17 cellular contexts compared by ENCODE assay signal in genomic region chr10:50242777-50243176, GRCh38. TPM values are rescaled to one million over a fixed set of nuclear protein-coding genes. Genes with fewer than 3 reads are reported as not detected.
A peak's percentile ranks its signal among the peaks of the same experiment; 100 is the strongest.
DNase-seq lines count a peak whose midpoint lies in the region; ATAC-seq and TF ChIP-seq lines count a peak whose summit lies in the region.
"Had no signal": no experiment of that assay in that cellular context is flagged by ENCODE, and none has a peak within 500 bp of the region (broad histone marks: within the 10 kb centered on the region; RNA-seq: fewer than 3 reads in every experiment).

No MANE protein-coding gene starts in this region.

- H3K4me3 ChIP-seq in GM23248 (no peak overlapping the region), PC-3 (ENCODE audit: low read length) (no peak overlapping the region), endocrine pancreas (ENCODE audit: control insufficient read depth, insufficient read depth, low read length) (peak overlapping the region; percentile 8), tibial artery (no peak overlapping the region)

- H3K36me3 ChIP-seq in GM23248 (ENCODE audit: low read depth) (no peaks in the 10 kb centered on the region), PC-3 (ENCODE audit: low read depth, low read length) (no peaks in the 10 kb centered on the region), endocrine pancreas (ENCODE audit: control insufficient read depth, insufficient read depth, low read length) (no peaks in the 10 kb centered on the region), tibial artery (no peaks in the 10 kb centered on the region)

- H2AFZ ChIP-seq in GM23248 (no peak overlapping the region), PC-3 (ENCODE audit: low read length) (no peak overlapping the region)

- intact Hi-C loops in PC-3 (cut with micrococcal nuclease) (no loop called here), tibial artery (cut with DNase I; ENCODE audit: low total_unique reads) (no loop called here)

- no peaks in the 10 kb centered on the region for H3F3A ChIP-seq in GM23248 (ENCODE audit: insufficient read depth)
- H3F3A ChIP-seq in PC-3 (ENCODE audit: low read length, unreplicated experiment), result no peaks in the 10 kb centered on the region

- POLR2A ChIA-PET in PC-3 (lab: Charles Lee; ENCODE audit: unreplicated experiment), result interaction anchor here (0.6 kb wide), 1 partner anchor 80 kb away, joined by 4 read pairs; no protein-coding TSS in a partner anchor

- no peak for TF ChIP-seq CTCF in PC-3 (conservative IDR thresholded peaks at IDR 0.05; ENCODE audit: low read depth, low read length)
- no peak for TF ChIP-seq CTCF in tibial artery (IDR thresholded peaks at IDR 0.05)

- H3K4me1 ChIP-seq in GM23248 (ENCODE audit: insufficient read depth), result no peaks in the 10 kb centered on the region
- no peaks in the 10 kb centered on the region for H3K4me1 ChIP-seq in PC-3 (ENCODE audit: insufficient read depth, low read length)
- peaks cover 3% of the 10 kb centered on the region for H3K4me1 ChIP-seq in endocrine pancreas (ENCODE audit: control insufficient read depth, insufficient read depth, low read length)
- H3K4me1 ChIP-seq in tibial artery, result no peaks in the 10 kb centered on the region

- H3K27ac ChIP-seq in GM23248 (no peak overlapping the region), PC-3 (ENCODE audit: low read length) (no peak overlapping the region), tibial artery (no peak overlapping the region)
- H3K27ac ChIP-seq: C4-2B had no signal

- no peaks in the 10 kb centered on the region for H3K9me3 ChIP-seq in GM23248 (ENCODE audit: low read depth)
- H3K9me3 ChIP-seq in PC-3 (ENCODE audit: low read length), result no peaks in the 10 kb centered on the region
- no peaks in the 10 kb centered on the region for H3K9me3 ChIP-seq in endocrine pancreas (ENCODE audit: control insufficient read depth, low read length)
- no peaks in the 10 kb centered on the region for H3K9me3 ChIP-seq in tibial artery
- H3K9me3 ChIP-seq: Caco-2 had no signal

- ATAC-seq in PC-3, result peak; percentile 20
- ATAC-seq in HG02642 (IDR thresholded peaks at IDR 0.05; ENCODE audit: poor library complexity, unreplicated experiment), result no peak
- no peak for ATAC-seq in GM18907 (IDR thresholded peaks at IDR 0.05; ENCODE audit: unreplicated experiment)
- ATAC-seq: HCT116, HepG2 had no signal

- CTCF ChIA-PET in PC-3 (lab: Charles Lee), result no interaction called here

- no peaks in the 10 kb centered on the region for H3K9me2 ChIP-seq in GM23248 (ENCODE audit: insufficient read depth)
- no peaks in the 10 kb centered on the region for H3K9me2 ChIP-seq in PC-3 (replicated peaks; ENCODE audit: low read length)

- H3K4me2 ChIP-seq in GM23248 (ENCODE audit: unreplicated experiment) (no peak overlapping the region), PC-3 (ENCODE audit: low read length) (no peak overlapping the region)

- DNase-seq in GM23248, result peak; percentile 16
- DNase-seq in PC-3, result no peak
- DNase-seq in tibial artery, result no peak
- DNase-seq in activated CD4-positive, CD25-positive, alpha-beta regulatory T cell treated with anti-CD3 and anti-CD28 coated beads, Interleukin-2, amount 50 U/mL, for 72 hours, result no peak
- DNase-seq: AML-193; Caco-2; CD4-positive, alpha-beta T cell; GDM1; GOT3; H7; HFFc6 had no signal

- WGBS in GM23248 (ENCODE audit: low coverage in 1 of 2, low lambda C conversion rate in 2 of 2, missing lambda C conversion rate in 2 of 2), 2 experiments, result 77 to 80% methylated on average over 4 of the region's 4 CpGs

- H4K20me1 ChIP-seq in GM23248 (ENCODE audit: insufficient read depth) (no peaks in the 10 kb centered on the region), PC-3 (ENCODE audit: low read length) (no peaks in the 10 kb centered on the region)

- H3K9ac ChIP-seq in GM23248 (no peak overlapping the region), PC-3 (ENCODE audit: low read length) (no peak overlapping the region), endocrine pancreas (ENCODE audit: control insufficient read depth, insufficient read depth, low read length) (no peak overlapping the region)

- no TSS peak for BruUV-seq in PC-3 (replicated peaks; lab: Mats Ljungman, UMichigan)

- H3K79me2 ChIP-seq in GM23248 (ENCODE audit: insufficient read depth) (no peaks in the 10 kb centered on the region), PC-3 (ENCODE audit: low read length) (no peaks in the 10 kb centered on the region)

- in situ Hi-C loops in GM23248 (cut with MboI), result no loop called here

- H3K27me3 ChIP-seq in GM23248 (replicated peaks; ENCODE audit: insufficient read depth) (peaks cover 16% of the 10 kb centered on the region), PC-3 (ENCODE audit: low read length) (peaks cover 18% of the 10 kb centered on the region), endocrine pancreas (ENCODE audit: control insufficient read depth, insufficient read depth, low read length) (no peaks in the 10 kb centered on the region), tibial artery (no peaks in the 10 kb centered on the region)

RNA-seq across cellular contexts. Expression of gene ASAH2, which starts 8.5 kb away (rescaled TPM):
- 3.5 TPM in 1 of 2 replicates, not detected in the other for total RNA-seq in GM23248 (2014; rRNA removed; shearing (Covaris generic))
- polyA plus RNA-seq in GM23248 (2016; fragmentation: Nextera tagmentation; extraction: Ambion mirVana), result 1.8 and 3.4 TPM in 2 replicates
- 0.75 and 14.0 TPM in 2 replicates for total RNA-seq in PC-3 (2014; rRNA removed)
